In the genomic region with DNA sequence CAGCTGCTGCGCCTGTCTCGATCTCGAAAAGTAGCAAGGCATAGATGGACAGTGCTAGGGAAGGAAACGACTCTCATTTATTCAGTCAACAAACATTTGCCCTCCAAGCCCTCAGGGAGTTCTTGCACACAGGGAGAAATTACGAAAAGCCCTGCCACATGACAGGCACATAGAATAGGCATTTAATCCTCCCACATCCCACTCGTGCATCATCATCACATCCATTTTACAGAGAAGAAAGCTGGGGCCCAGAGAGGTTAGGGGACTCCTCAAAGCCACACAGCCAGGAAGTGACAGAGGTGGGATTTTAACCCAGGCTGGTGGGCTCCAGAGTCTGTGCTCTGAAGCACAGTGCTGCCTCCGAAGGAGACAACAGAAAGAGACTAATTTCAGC, we compare ENCODE assay signal across 24 cellular contexts. TPM values are rescaled to one million over a fixed set of nuclear protein-coding genes. Genes with fewer than 3 reads are reported as not detected.
A peak's percentile ranks its signal among the peaks of the same experiment; 100 is the strongest.
DNase-seq lines count a peak whose midpoint lies in the region; FAIRE-seq and TF ChIP-seq lines count a peak whose summit lies in the region.
"Had no signal": no experiment of that assay in that cellular context is flagged by ENCODE, and none has a peak within 500 bp of the region (broad histone marks: within the 10 kb centered on the region; RNA-seq: fewer than 3 reads in every experiment).

No MANE protein-coding gene starts in this region.

- no peak overlapping the region for H2AFZ ChIP-seq in astrocyte (ENCODE audit: low read depth, low read length)
- H2AFZ ChIP-seq in osteoblast (ENCODE audit: low read length): no peak overlapping the region

- H3K4me3 Mint-ChIP-seq in astrocyte (ENCODE audit: unreplicated experiment): no peak overlapping the region
- H3K4me3 Mint-ChIP-seq: CD4-positive, CD25-positive, alpha-beta regulatory T cell; CD8-positive, alpha-beta memory T cell; HFFc6; IgD-negative memory B cell had no signal

- H3K27me3 ChIP-seq in astrocyte (ENCODE audit: insufficient read depth, low read length) (peaks cover 2% of the 10 kb centered on the region), osteoblast (ENCODE audit: insufficient read depth, low read length) (no peaks in the 10 kb centered on the region)

- H3K36me3 ChIP-seq in HEK293 (ENCODE audit: control insufficient read depth in 2 of 2, insufficient read depth in 1 of 2, low read length in 2 of 2) (peaks cover 0 to 8% of the 10 kb centered on the region in 2 experiments; a peak in 2 of 3 replicates), astrocyte (ENCODE audit: insufficient read depth, low read length) (no peaks in the 10 kb centered on the region), osteoblast (ENCODE audit: insufficient read depth, low read length) (no peaks in the 10 kb centered on the region)
- H3K36me3 ChIP-seq: BE2C had no signal

- DNase-seq in astrocyte (ENCODE audit: low read depth): no peak
- DNase-seq in osteoblast (ENCODE audit: insufficient read length, low spot score, missing footprints): peak; percentile 36
- DNase-seq in NCI-H1092 treated with DMSO at 0.1 percent for 48 hours (lab: John Stamatoyannopoulos, UW): no peak
- DNase-seq in NCI-H187 treated with DMSO at 0.1 percent for 48 hours (lab: John Stamatoyannopoulos, UW): no peak
- DNase-seq: ACHN; BE2C; C1 segment of cervical spinal cord; CD4-positive, CD25-positive, alpha-beta regulatory T cell; CD8-positive, alpha-beta memory T cell; COR-L47; DMS 273 treated with DMSO at 0.1 percent for 48 hours; DMS53; DND-41; EL; HCEC 1CT; HFFc6; KG1 had no signal

- H4K20me1 ChIP-seq in astrocyte (ENCODE audit: insufficient read depth, low read length) (no peaks in the 10 kb centered on the region), osteoblast (ENCODE audit: insufficient read depth, low read length) (no peaks in the 10 kb centered on the region)

- no peaks in the 10 kb centered on the region for H3K9me3 Mint-ChIP-seq in astrocyte (ENCODE audit: unreplicated experiment)
- H3K9me3 Mint-ChIP-seq: CD4-positive, CD25-positive, alpha-beta regulatory T cell; CD8-positive, alpha-beta memory T cell; IgD-negative memory B cell had no signal

- H3K9ac ChIP-seq in astrocyte (ENCODE audit: low read length): no peak overlapping the region

- peaks cover 6% of the 10 kb centered on the region for H3K27me3 Mint-ChIP-seq in astrocyte (ENCODE audit: low read depth, unreplicated experiment)
- H3K27me3 Mint-ChIP-seq: CD4-positive, CD25-positive, alpha-beta regulatory T cell; IgD-negative memory B cell had no signal

- H3K4me3 ChIP-seq in HEK293 (ENCODE audit: low read depth, low read length) (no peak overlapping the region), astrocyte (ENCODE audit: insufficient read depth, low read depth, low read length) (no peak overlapping the region), osteoblast (ENCODE audit: insufficient read depth, low read length) (no peak overlapping the region)
- H3K4me3 ChIP-seq: GM12878 had no signal

- H3K9me3 ChIP-seq in HEK293 (ENCODE audit: control insufficient read depth, insufficient read depth, low read depth, low read length): no peaks in the 10 kb centered on the region
- peaks cover 2% of the 10 kb centered on the region for H3K9me3 ChIP-seq in astrocyte (ENCODE audit: insufficient read depth, low read depth, low read length)
- H3K9me3 ChIP-seq in osteoblast (ENCODE audit: low read depth, low read length): no peaks in the 10 kb centered on the region
- H3K9me3 ChIP-seq: BE2C had no signal

- H3K4me1 Mint-ChIP-seq in astrocyte (ENCODE audit: low read depth, unreplicated experiment): peaks cover 5% of the 10 kb centered on the region
- H3K4me1 Mint-ChIP-seq: CD4-positive, CD25-positive, alpha-beta regulatory T cell; CD8-positive, alpha-beta memory T cell; IgD-negative memory B cell had no signal

- H3K4me1 ChIP-seq in HEK293 (ENCODE audit: control insufficient read depth, insufficient read depth, low read length) (no peaks in the 10 kb centered on the region), astrocyte (ENCODE audit: insufficient read depth, low read length) (no peaks in the 10 kb centered on the region), osteoblast (ENCODE audit: insufficient read depth, low read length) (no peaks in the 10 kb centered on the region)
- H3K4me1 ChIP-seq: BE2C had no signal

- peaks cover 3% of the 10 kb centered on the region for H3K36me3 Mint-ChIP-seq in astrocyte (ENCODE audit: low read depth, unreplicated experiment)
- H3K36me3 Mint-ChIP-seq: CD4-positive, CD25-positive, alpha-beta regulatory T cell; CD8-positive, alpha-beta memory T cell; IgD-negative memory B cell had no signal

- H3K27ac ChIP-seq in HEK293 (ENCODE audit: extremely low read depth, low read depth, low read length): no peak overlapping the region
- H3K27ac ChIP-seq in astrocyte (ENCODE audit: low read depth, low read length): no peak overlapping the region
- no peak overlapping the region for H3K27ac ChIP-seq in osteoblast (ENCODE audit: low read depth, low read length)

- peak overlapping the region; percentile 26 for H3K27ac Mint-ChIP-seq in astrocyte (ENCODE audit: unreplicated experiment)
- H3K27ac Mint-ChIP-seq: CD4-positive, CD25-positive, alpha-beta regulatory T cell; HFFc6; IgD-negative memory B cell had no signal

- TF ChIP-seq CTCF in HEK293 (tag by site-specific recombination; IDR thresholded peaks at IDR 0.05): no peak
- no peak for TF ChIP-seq CTCF in astrocyte (IDR thresholded peaks at IDR 0.05; ENCODE audit: insufficient read depth, low read depth, low read length)
- no peak for TF ChIP-seq CTCF in osteoblast (IDR thresholded peaks at IDR 0.05; ENCODE audit: extremely low read depth, low read depth, low read length)

- POLR2A ChIA-PET in HEK293 (lab: Yijun Ruan, JAX): no interaction called here

- H3K79me2 ChIP-seq in astrocyte (ENCODE audit: insufficient read depth, low read length): no peaks in the 10 kb centered on the region
- no peaks in the 10 kb centered on the region for H3K79me2 ChIP-seq in osteoblast (ENCODE audit: insufficient read depth, low read length)

- CTCF ChIA-PET in HEK293 (lab: Yijun Ruan, JAX): interaction anchor here (0.8 kb wide), 1 partner anchor 17 kb away, joined by 3 read pairs; a partner anchor contains a TSS

- H3K4me2 ChIP-seq in astrocyte (ENCODE audit: low read length) (no peak overlapping the region), osteoblast (ENCODE audit: insufficient read depth, low read length) (no peak overlapping the region)

- no peak for FAIRE-seq in astrocyte (lab: Jason Lieb, UNC)
- FAIRE-seq: A204.1, GM12878, H54, HTR-8/SVneo had no signal

TF ChIP-seq in HEK293, 187 proteins besides CTCF, POLR2A, EP300 and RAD21:
- TF ChIP-seq BCL11A (tag by site-specific recombination; IDR thresholded peaks at IDR 0.05; ENCODE audit: low read depth): no peak
- 0 out of 2 replicates have a peak, but pooled peaks have one; percentile 55 for TF ChIP-seq ZNF768 (tag by site-specific recombination; IDR thresholded peaks at IDR 0.05)

RNA-seq across cellular contexts. Expression of a gene that starts 11.6 kb away (rescaled TPM):
- total RNA-seq in astrocyte: 0.19 and 0.23 TPM in 2 replicates
- total RNA-seq in osteoblast: not detected in 2 replicates
- total RNA-seq: CD4-positive, CD25-positive, alpha-beta regulatory T cell; CD8-positive, alpha-beta memory T cell; GM12878; HFFc6 had no signal

RNA-seq across cellular contexts. Expression of a gene that starts 17.0 kb away (rescaled TPM):
- total RNA-seq in astrocyte (41.0 and 50.1 TPM in 2 replicates), osteoblast (41.3 and 50.7 TPM in 2 replicates)

RNA-seq across cellular contexts. Expression of a gene that starts 23.9 kb away (rescaled TPM):
- total RNA-seq in astrocyte (not detected in 2 replicates), osteoblast (not detected in 2 replicates)
- total RNA-seq: CD4-positive, CD25-positive, alpha-beta regulatory T cell; CD8-positive, alpha-beta memory T cell; G401; GM12878; HFFc6 had no signal

RNA-seq across cellular contexts. Expression of a gene that starts 31.4 kb away (rescaled TPM):
- total RNA-seq in astrocyte (301 and 376 TPM in 2 replicates), osteoblast (10.1 and 13.8 TPM in 2 replicates)

RNA-seq across cellular contexts. Expression of a gene that starts 33.5 kb away (rescaled TPM):
- 9.5 and 10.5 TPM in 2 replicates for total RNA-seq in astrocyte
- total RNA-seq in osteoblast: 47.4 and 64.4 TPM in 2 replicates
